Comparison of ENCODE assay signal across 1 cellular context in genomic region chr15:78508272-78508671, GRCh38.
TF ChIP-seq lines count a peak whose summit lies in the region.

No MANE protein-coding gene starts in this region.

TF ChIP-seq in GM12878, 131 proteins besides CTCF, POLR2A, EP300 and RAD21:
- TF ChIP-seq CHD4 (IDR thresholded peaks at IDR 0.05) (no peak), MLLT1 (IDR thresholded peaks at IDR 0.05) (no peak), MEF2B (IDR thresholded peaks at IDR 0.05; ENCODE audit: partially characterized antibody, poor library complexity, severe bottlenecking) (no peak), CHD2 (IDR thresholded peaks at IDR 0.05; ENCODE audit: borderline replicate concordance, low read depth, low read length) (no peak), TARDBP (IDR thresholded peaks at IDR 0.05; ENCODE audit: borderline replicate concordance) (no peak), ZNF24 (IDR thresholded peaks at IDR 0.05) (no peak), NFIC (IDR thresholded peaks at IDR 0.05; ENCODE audit: low read depth, low read length) (no peak), POLR2AphosphoS2 (IDR thresholded peaks at IDR 0.05; ENCODE audit: low read depth, low read length) (no peak), SMARCA5 (IDR thresholded peaks at IDR 0.05) (no peak), MAX (IDR thresholded peaks at IDR 0.05; ENCODE audit: low read depth, low read length) (no peak), EGR1 (IDR thresholded peaks at IDR 0.05; ENCODE audit: borderline replicate concordance in 1 of 2, low read depth in 2 of 2, low read length in 2 of 2) (no peak), IKZF1 (conservative IDR thresholded peaks at IDR 0.05) (no peak), ATF7 (IDR thresholded peaks at IDR 0.05; ENCODE audit: low read depth) (no peak), ZNF592 (IDR thresholded peaks at IDR 0.05) (no peak)
